7 cellular contexts compared by ENCODE assay signal in the genomic region with DNA sequence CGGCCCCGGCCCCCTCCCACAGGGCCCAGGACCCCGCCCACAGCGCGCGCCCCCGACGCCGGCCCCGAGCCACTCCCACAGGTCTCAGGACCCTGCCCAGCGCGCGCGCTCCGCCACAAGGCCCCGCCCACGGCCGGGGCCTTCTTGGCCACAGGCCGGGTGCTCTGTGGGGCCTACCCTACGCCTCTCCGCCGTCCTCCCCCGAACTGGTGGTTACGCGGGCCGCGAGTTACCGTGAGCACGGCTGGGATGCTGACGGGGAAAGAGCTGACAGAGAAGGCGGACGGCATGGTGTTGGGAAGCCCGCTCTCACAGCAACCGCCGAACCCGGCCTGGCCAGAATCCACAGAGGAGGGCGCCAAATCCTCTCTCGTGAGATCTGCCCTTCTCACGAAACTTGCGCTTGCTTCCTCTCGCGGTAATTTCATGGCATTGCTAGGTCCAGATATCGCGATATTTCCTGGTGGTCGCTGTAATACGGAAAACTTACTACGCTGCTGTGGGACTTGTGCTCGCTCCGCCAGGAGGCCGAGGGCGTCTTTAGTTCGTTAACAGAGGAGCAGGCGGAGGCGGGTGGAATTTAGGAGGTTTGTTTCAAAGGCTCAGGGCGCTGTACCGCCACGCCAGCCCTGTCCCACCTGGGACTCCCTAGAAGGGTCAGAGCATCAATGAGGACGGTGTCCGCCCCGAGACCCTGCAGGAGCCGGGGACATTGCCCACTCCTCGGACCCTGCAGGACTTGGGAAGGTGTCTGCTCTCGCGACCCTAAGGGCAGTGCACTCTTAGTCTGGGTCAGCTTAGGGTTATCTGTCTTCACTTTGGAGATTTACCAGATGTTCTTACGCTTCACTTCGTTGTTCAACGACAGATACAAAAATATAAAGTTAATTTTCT. TPM values are rescaled to one million over a fixed set of nuclear protein-coding genes. Genes with fewer than 3 reads are reported as not detected.
DNase-seq lines count a peak whose midpoint lies in the region; ATAC-seq, FAIRE-seq and TF ChIP-seq lines count a peak whose summit lies in the region.

Gene TMEM18 (minus strand): TSS at position 351 of the 894 bp plus-strand sequence. CDS start 61 bp downstream, at position 290.

- ATAC-seq in HG02642 (IDR thresholded peaks at IDR 0.05; ENCODE audit: poor library complexity, unreplicated experiment) = peak; percentile 68
- ATAC-seq in heart right ventricle = peak; percentile 92 to 98 (median 94)

- H3K36me3 ChIP-seq in adipocyte (ENCODE audit: control insufficient read depth, insufficient read depth, low read length, severe bottlenecking) = no peaks in the 10 kb centered on the region
- H3K36me3 ChIP-seq in heart right ventricle = peaks cover 0 to 19% (median 3%) of the 10 kb centered on the region in 9 donors

- peaks cover 26% of the 10 kb centered on the region for H3K4me1 ChIP-seq in adipocyte (ENCODE audit: control insufficient read depth, insufficient read depth, low read length)
- H3K4me1 ChIP-seq in heart right ventricle = peaks cover 0 to 32% (median 10%) of the 10 kb centered on the region in 9 donors

- DNase-seq in GM12891 (ENCODE audit: insufficient read length, low spot score) (peak; percentile 72), NCI-H1105 (lab: John Stamatoyannopoulos, UW) (peak; percentile 94), SKM-1 (lab: John Stamatoyannopoulos, UW; ENCODE audit: unreplicated experiment) (peak; percentile 97), adipocyte (ENCODE audit: low read depth) (peak; percentile 100), heart right ventricle (peak in 1 of 2 donors; percentile 97), posterior cingulate gyrus (peak in 9 of 10 donors; percentile 83 to 98 (median 90))

- H3K4me3 ChIP-seq in adipocyte (ENCODE audit: low read length) (peak within 1 kb of the TSS; percentile 96), heart right ventricle (peak within 1 kb of the TSS; percentile 64 to 93 (median 80))

- TF ChIP-seq CTCF in heart right ventricle (IDR thresholded peaks at IDR 0.05) = peak in 8 of 9 donors; percentile 10 to 53 (median 38)

- H3K27ac ChIP-seq in heart right ventricle = peak within 1 kb of the TSS; percentile 94 to 100 (median 98)

- FAIRE-seq in GM12891 (lab: Jason Lieb, UNC) = no peak

- H3K9ac ChIP-seq in adipocyte (ENCODE audit: low read length) = peak within 1 kb of the TSS; percentile 99

- WGBS in heart right ventricle, 2 donors = 1% methylated on average over 67 of the region's 67 CpGs

- H3K9me3 ChIP-seq in adipocyte (ENCODE audit: control insufficient read depth, low read length) (no peaks in the 10 kb centered on the region), heart right ventricle (no peaks in the 10 kb centered on the region)

- intact Hi-C loops in heart right ventricle (cut with DNase I) = no loop called here
- intact Hi-C loops in posterior cingulate gyrus (cut with DNase I) = no loop called here

- TF ChIP-seq POLR2A in GM12891 (IDR thresholded peaks at IDR 0.05; ENCODE audit: low read depth, low read length) = peak; percentile 98

- H3K27me3 ChIP-seq in adipocyte (replicated peaks; ENCODE audit: control insufficient read depth, insufficient read depth, low read length) (no peaks in the 10 kb centered on the region), heart right ventricle (no peaks in the 10 kb centered on the region)

TF ChIP-seq in GM12891, 5 proteins besides CTCF, POLR2A, EP300 and RAD21:
- TF ChIP-seq POLR2AphosphoS5 (IDR thresholded peaks at IDR 0.05; ENCODE audit: low read depth, low read length) = peak; percentile 97
- peak; percentile 93 for TF ChIP-seq TAF1 (IDR thresholded peaks at IDR 0.05; ENCODE audit: low read depth, low read length)
- 0 out of 2 replicates have a peak, but pooled peaks have one; percentile 8 for TF ChIP-seq SPI1 (IDR thresholded peaks at IDR 0.05; ENCODE audit: low read depth, low read length)
- no peak for TF ChIP-seq PAX5 (IDR thresholded peaks at IDR 0.05; ENCODE audit: insufficient read depth, low read length, severe bottlenecking)
- peak; percentile 68 for TF ChIP-seq POU2F2 (IDR thresholded peaks at IDR 0.05; ENCODE audit: low read depth, low read length)

RNA-seq across cellular contexts. Expression of gene TMEM18, which starts in this region (rescaled TPM):
- polyA plus RNA-seq in GM12891 (2012; ENCODE audit: low read depth, missing spikeins) = 14.3 TPM
- total RNA-seq in heart right ventricle = 10 to 100 TPM; 10.1 to 13.4 (median 12.2) TPM
- 10 to 100 TPM; 10.2 to 21.9 TPM for polyA plus RNA-seq in heart right ventricle
